In the genomic region with DNA sequence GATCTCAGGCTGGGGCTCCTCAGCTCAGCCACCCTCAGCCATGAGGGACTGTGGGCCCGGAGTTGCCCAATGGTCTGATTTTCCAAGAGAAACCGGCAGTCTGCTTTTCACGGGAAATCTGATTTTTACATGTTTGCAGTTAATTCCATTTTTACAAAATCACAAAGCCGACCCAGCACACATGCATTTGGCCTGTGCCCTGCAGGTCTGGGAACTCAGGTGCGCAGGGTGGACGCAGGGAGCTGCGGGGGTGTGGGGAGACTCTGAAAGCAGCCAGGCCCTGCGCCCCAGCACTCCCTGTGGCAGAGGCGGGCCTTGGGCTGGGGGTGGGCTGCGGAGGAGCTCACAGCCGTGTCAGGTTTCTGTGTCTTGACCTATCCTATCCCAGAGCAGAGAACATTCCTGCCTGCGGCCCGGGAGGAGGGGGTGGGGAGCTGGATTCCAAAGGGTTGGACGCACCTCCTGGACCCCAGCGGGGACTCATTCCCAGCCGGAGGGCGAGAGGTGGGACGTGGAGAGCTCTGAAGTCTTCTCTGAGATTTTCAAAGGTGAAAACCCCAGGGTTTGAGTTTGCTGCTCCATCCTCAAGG, we compare ENCODE assay signal across 17 cellular contexts.
DNase-seq lines count a peak whose midpoint lies in the region; ATAC-seq and TF ChIP-seq lines count a peak whose summit lies in the region.
"Had no signal": no experiment of that assay in that cellular context is flagged by ENCODE, and none has a peak within 500 bp of the region (broad histone marks: within the 10 kb centered on the region; RNA-seq: fewer than 3 reads in every experiment).

No MANE protein-coding gene starts in this region.

- H2AFZ ChIP-seq in fibroblast of lung (ENCODE audit: low read length) = no peak overlapping the region

- H3K4me1 ChIP-seq in fibroblast of lung (ENCODE audit: control insufficient read depth, extremely low read depth, insufficient read depth, low read length) = no peaks in the 10 kb centered on the region
- H3K4me1 ChIP-seq in aorta (ENCODE audit: control insufficient read depth in 1 of 2, insufficient read depth in 2 of 2, low read length in 2 of 2) = no peaks in the 10 kb centered on the region
- H3K4me1 ChIP-seq: tibial artery had no signal

- no peaks in the 10 kb centered on the region for H3K27me3 ChIP-seq in fibroblast of lung (ENCODE audit: control insufficient read depth, insufficient read depth, low read length)
- H3K27me3 ChIP-seq in aorta (ENCODE audit: control insufficient read depth in 1 of 2, insufficient read depth in 2 of 2, low read length in 1 of 2) = no peaks in the 10 kb centered on the region
- H3K27me3 ChIP-seq: Peyer's patch, tibial artery had no signal

- ATAC-seq in left cardiac atrium (peak; percentile 71 to 73), aorta (ENCODE audit: low FRiP score) (no peak), HG02798 (IDR thresholded peaks at IDR 0.05; ENCODE audit: poor library complexity, unreplicated experiment) (no peak)
- no peak for ATAC-seq in natural killer cell treated with Interleukin-12 subunit alpha and Interleukin-12 subunit beta and Interleukin-15 and Interleukin-18, amount 100 ng/mL, for 72 hours
- ATAC-seq: K562 had no signal

- H3K27ac Mint-ChIP-seq in nephron = peak overlapping the region; percentile 53 to 91 (median 85)
- H3K27ac Mint-ChIP-seq in natural killer cell treated with Interleukin-12 subunit alpha and Interleukin-12 subunit beta and Interleukin-15 and Interleukin-18, amount 100 ng/mL, for 72 hours = no peak overlapping the region

- H3K4me3 ChIP-seq in fibroblast of lung (replicated peaks in 1 of 4; ENCODE audit: control extremely low read depth in 1 of 4, insufficient read depth in 1 of 4, low read depth in 3 of 4, low read length in 4 of 4) = no peak overlapping the region
- H3K4me3 ChIP-seq in aorta (ENCODE audit: low read length in 2 of 2) = no peak overlapping the region
- H3K4me3 ChIP-seq: K562, Peyer's patch, tibial artery had no signal

- TF ChIP-seq CTCF in fibroblast of lung (conservative IDR thresholded peaks at IDR 0.05 in 1 of 2, IDR thresholded peaks at IDR 0.05 in 1 of 2; ENCODE audit: low read depth in 1 of 2, low read length in 2 of 2) (no peak), nephron (IDR thresholded peaks at IDR 0.05; ENCODE audit: unreplicated experiment in 3 of 3) (no peak)

- H3K9me3 Mint-ChIP-seq in nephron = no peaks in the 10 kb centered on the region
- H3K9me3 Mint-ChIP-seq in natural killer cell treated with Interleukin-12 subunit alpha and Interleukin-12 subunit beta and Interleukin-15 and Interleukin-18, amount 100 ng/mL, for 72 hours = no peaks in the 10 kb centered on the region

- DNase-seq in left cardiac atrium = no peak
- DNase-seq in cardiac septum (ENCODE audit: low spot score) = no peak
- peak; percentile 32 to 57 for DNase-seq in fibroblast of lung (ENCODE audit: low read depth in 2 of 2)
- peak; percentile 29 to 68 for DNase-seq in aorta
- DNase-seq in activated T-cell treated with anti-CD3 and anti-CD28 coated beads for 4 hours = no peak
- no peak for DNase-seq in natural killer cell treated with Interleukin-12 subunit alpha and Interleukin-12 subunit beta and Interleukin-15 and Interleukin-18, amount 100 ng/mL, for 72 hours (ENCODE audit: low spot score)
- DNase-seq: activated effector memory CD4-positive, alpha-beta T cell treated with anti-CD3 and anti-CD28 coated beads, Interleukin-2, amount 50 U/mL, for 16 hours; Calu3; cerebellar nuclear complex; hippocampal formation; NCI-H1436 treated with DMSO at 0.1 percent for 48 hours; Peyer's patch; T-helper 2 cell; tibial artery had no signal

- H3K27me3 Mint-ChIP-seq in nephron (ENCODE audit: low read depth) = no peaks in the 10 kb centered on the region
- H3K27me3 Mint-ChIP-seq in natural killer cell treated with Interleukin-12 subunit alpha and Interleukin-12 subunit beta and Interleukin-15 and Interleukin-18, amount 100 ng/mL, for 72 hours = no peaks in the 10 kb centered on the region

- no peak overlapping the region for H3K4me2 ChIP-seq in fibroblast of lung (ENCODE audit: extremely low read depth, insufficient read depth, low read length)

- no peaks in the 10 kb centered on the region for H3K36me3 ChIP-seq in fibroblast of lung (ENCODE audit: control insufficient read depth, insufficient read depth, low read length)
- H3K36me3 ChIP-seq in aorta (ENCODE audit: control insufficient read depth in 1 of 2, insufficient read depth in 2 of 2, low read length in 1 of 2) = no peaks in the 10 kb centered on the region
- H3K36me3 ChIP-seq: Peyer's patch, tibial artery had no signal

- 41 to 45% methylated on average over 18 of the region's 18 CpGs for WGBS in aorta, 2 donors

- peak overlapping the region; percentile 57 to 80 (median 74) for H3K4me3 Mint-ChIP-seq in nephron
- no peak overlapping the region for H3K4me3 Mint-ChIP-seq in natural killer cell treated with Interleukin-12 subunit alpha and Interleukin-12 subunit beta and Interleukin-15 and Interleukin-18, amount 100 ng/mL, for 72 hours

- no peaks in the 10 kb centered on the region for H3K36me3 Mint-ChIP-seq in nephron (ENCODE audit: low read depth)
- no peaks in the 10 kb centered on the region for H3K36me3 Mint-ChIP-seq in natural killer cell treated with Interleukin-12 subunit alpha and Interleukin-12 subunit beta and Interleukin-15 and Interleukin-18, amount 100 ng/mL, for 72 hours

- H3K4me1 Mint-ChIP-seq in nephron = peaks cover 25% of the 10 kb centered on the region
- peaks cover 0 to 4% of the 10 kb centered on the region in 2 donors for H3K4me1 Mint-ChIP-seq in natural killer cell treated with Interleukin-12 subunit alpha and Interleukin-12 subunit beta and Interleukin-15 and Interleukin-18, amount 100 ng/mL, for 72 hours (ENCODE audit: low read depth in 2 of 2)

- no peak overlapping the region for H3K9ac ChIP-seq in fibroblast of lung (ENCODE audit: insufficient read depth, low read length)

- H3K79me2 ChIP-seq in fibroblast of lung (ENCODE audit: control insufficient read depth, insufficient read depth, low read length) = no peaks in the 10 kb centered on the region

- H3K27ac ChIP-seq in fibroblast of lung (ENCODE audit: insufficient read depth, low read length) (no peak overlapping the region), aorta (ENCODE audit: low read depth in 1 of 2, low read length in 2 of 2) (no peak overlapping the region)
- H3K27ac ChIP-seq: Peyer's patch, tibial artery had no signal

- intact Hi-C loops in left cardiac atrium (cut with DNase I) = no loop called here
- intact Hi-C loops in cardiac septum (cut with DNase I) = no loop called here
- intact Hi-C loops in aorta (cut with DNase I) = no loop called here

- no peaks in the 10 kb centered on the region for H4K20me1 ChIP-seq in fibroblast of lung (ENCODE audit: control insufficient read depth, extremely low read depth, insufficient read depth, low read length)

- H3K9me3 ChIP-seq in fibroblast of lung (ENCODE audit: control insufficient read depth, insufficient read depth, low read depth, low read length) = no peaks in the 10 kb centered on the region
- no peaks in the 10 kb centered on the region for H3K9me3 ChIP-seq in aorta (ENCODE audit: control insufficient read depth, low read length)
- H3K9me3 ChIP-seq: Peyer's patch, tibial artery had no signal

Comparison
In these comparisons a context has a peak if more than half of its experiments do, and no peak if none do; other contexts are left out.
1. ATAC-seq: peak in left cardiac atrium (2 of 2); none in aorta (single experiment), HG02798 (single experiment) and natural killer cell treated with Interleukin-12 subunit alpha and Interleukin-12 subunit beta and Interleukin-15 and Interleukin-18, amount 100 ng/mL, for 72 hours (0 of 2).
2. DNase-seq: peak in fibroblast of lung (2 of 2) and aorta (2 of 2); none in left cardiac atrium (single experiment), cardiac septum (single experiment), activated T-cell treated with anti-CD3 and anti-CD28 coated beads for 4 hours (single experiment) and natural killer cell treated with Interleukin-12 subunit alpha and Interleukin-12 subunit beta and Interleukin-15 and Interleukin-18, amount 100 ng/mL, for 72 hours (single experiment).
3. H3K27ac Mint-ChIP-seq: peak in nephron (3 of 3); none in natural killer cell treated with Interleukin-12 subunit alpha and Interleukin-12 subunit beta and Interleukin-15 and Interleukin-18, amount 100 ng/mL, for 72 hours (0 of 2).